ENCODE assay signal across 26 cellular contexts in genomic region chr19:51157265-51157664, GRCh38. TPM values are rescaled to one million over a fixed set of nuclear protein-coding genes. Genes with fewer than 3 reads are reported as not detected.
DNase-seq lines count a peak whose midpoint lies in the region; ATAC-seq and TF ChIP-seq lines count a peak whose summit lies in the region.
"Had no signal": no experiment of that assay in that cellular context is flagged by ENCODE, and none has a peak within 500 bp of the region (broad histone marks: within the 10 kb centered on the region; RNA-seq: fewer than 3 reads in every experiment).

No MANE protein-coding gene starts in this region.

- DNase-seq in activated T-cell treated with anti-CD3 and anti-CD28 coated beads, Interleukin-2, amount 50 U/mL, for 72 hours, result no peak
- DNase-seq in activated T-cell treated with anti-CD3 and anti-CD28 coated beads, Interleukin-2, amount 50 U/mL, for 4 hours, result no peak
- DNase-seq in retinal pigment epithelial cell (ENCODE audit: low read depth), result peak; percentile 21
- no peak for DNase-seq in NCI-H1092 (lab: John Stamatoyannopoulos, UW)
- DNase-seq: CD4-positive, CD25-positive, alpha-beta regulatory T cell; DMS153; DND-41; GM23248; H9; MG63; NCI-H2029; NCI-H446; NCI-H524 treated with DMSO at 0.1 percent for 48 hours; NCI-H774; PC-3; SJCRH30 had no signal

- H3K27ac ChIP-seq in ectodermal cell (ENCODE audit: insufficient read depth, low read depth, low read length, poor library complexity, severe bottlenecking), result peak overlapping the region; percentile 30
- H3K27ac ChIP-seq: BLaER1, GM23248, SJCRH30 had no signal

- H3K9me3 Mint-ChIP-seq in activated T-cell treated with anti-CD3 and anti-CD28 coated beads, Interleukin-2, amount 50 U/mL, for 72 hours, result no peaks in the 10 kb centered on the region
- no peaks in the 10 kb centered on the region for H3K9me3 Mint-ChIP-seq in activated T-cell treated with anti-CD3 and anti-CD28 coated beads, Interleukin-2, amount 50 U/mL, for 4 hours
- H3K9me3 Mint-ChIP-seq: CD4-positive, CD25-positive, alpha-beta regulatory T cell; H9 had no signal

- 0 out of 2 replicates have a peak overlapping the region, but pooled peaks have one; percentile 0 for H2AFZ ChIP-seq in Loucy (ENCODE audit: low read length)
- H2AFZ ChIP-seq: GM23248 had no signal

- H3K4me1 Mint-ChIP-seq in activated T-cell treated with anti-CD3 and anti-CD28 coated beads, Interleukin-2, amount 50 U/mL, for 72 hours (ENCODE audit: low read depth), result peaks cover 30% of the 10 kb centered on the region
- H3K4me1 Mint-ChIP-seq in activated T-cell treated with anti-CD3 and anti-CD28 coated beads, Interleukin-2, amount 50 U/mL, for 4 hours (ENCODE audit: low read depth), result peaks cover 6% of the 10 kb centered on the region
- H3K4me1 Mint-ChIP-seq: H9 had no signal

- H3K4me3 Mint-ChIP-seq in activated T-cell treated with anti-CD3 and anti-CD28 coated beads, Interleukin-2, amount 50 U/mL, for 72 hours, result no peak overlapping the region
- no peak overlapping the region for H3K4me3 Mint-ChIP-seq in activated T-cell treated with anti-CD3 and anti-CD28 coated beads, Interleukin-2, amount 50 U/mL, for 4 hours
- H3K4me3 Mint-ChIP-seq: CD4-positive, CD25-positive, alpha-beta regulatory T cell; H9 had no signal

- no peaks in the 10 kb centered on the region for H3K27me3 Mint-ChIP-seq in activated T-cell treated with anti-CD3 and anti-CD28 coated beads, Interleukin-2, amount 50 U/mL, for 72 hours (ENCODE audit: low read depth)
- peaks cover 8% of the 10 kb centered on the region for H3K27me3 Mint-ChIP-seq in activated T-cell treated with anti-CD3 and anti-CD28 coated beads, Interleukin-2, amount 50 U/mL, for 4 hours (ENCODE audit: low read depth)

- H3K36me3 ChIP-seq in Loucy (ENCODE audit: insufficient read depth, low read length), result no peaks in the 10 kb centered on the region
- H3K36me3 ChIP-seq in ectodermal cell (ENCODE audit: control insufficient read depth, insufficient read depth, low read length), result no peaks in the 10 kb centered on the region
- H3K36me3 ChIP-seq: BLaER1, MG63, SJCRH30 had no signal

- H3K36me3 Mint-ChIP-seq in activated T-cell treated with anti-CD3 and anti-CD28 coated beads, Interleukin-2, amount 50 U/mL, for 72 hours (ENCODE audit: insufficient read depth in 2 of 2), result no peaks in the 10 kb centered on the region
- no peaks in the 10 kb centered on the region for H3K36me3 Mint-ChIP-seq in activated T-cell treated with anti-CD3 and anti-CD28 coated beads, Interleukin-2, amount 50 U/mL, for 4 hours (ENCODE audit: insufficient read depth)
- H3K36me3 Mint-ChIP-seq: CD4-positive, CD25-positive, alpha-beta regulatory T cell had no signal

- WGBS in ectodermal cell, 2 experiments, result 70% methylated on average over 2 of the region's 2 CpGs

- H3K4me1 ChIP-seq in Loucy (ENCODE audit: insufficient read depth, low read length, poor library complexity, severe bottlenecking) (peaks cover under 1% of the 10 kb centered on the region), ectodermal cell (ENCODE audit: control insufficient read depth, insufficient read depth, low read length) (no peaks in the 10 kb centered on the region)
- H3K4me1 ChIP-seq: BLaER1, SJCRH30 had no signal

- no peak overlapping the region for H3K4me2 ChIP-seq in Loucy (ENCODE audit: low read depth, low read length, poor library complexity, severe bottlenecking)
- H3K4me2 ChIP-seq: BLaER1 had no signal

- peak; percentile 31 to 34 for ATAC-seq in activated T-cell treated with anti-CD3 and anti-CD28 coated beads, Interleukin-2, amount 50 U/mL, for 72 hours (replicated peaks in 1 of 2)
- no peak for ATAC-seq in activated T-cell treated with anti-CD3 and anti-CD28 coated beads, Interleukin-2, amount 50 U/mL, for 4 hours
- no peak for ATAC-seq in HG03025 (IDR thresholded peaks at IDR 0.05; ENCODE audit: low FRiP score, unreplicated experiment)
- ATAC-seq: K562, PC-3, Right ventricle myocardium inferior had no signal

- no peaks in the 10 kb centered on the region for H3K9me3 ChIP-seq in Loucy (ENCODE audit: insufficient read depth, low read depth, low read length)
- H3K9me3 ChIP-seq in ectodermal cell (ENCODE audit: control insufficient read depth, low read length), result no peaks in the 10 kb centered on the region
- H3K9me3 ChIP-seq: BLaER1, MG63, SJCRH30 had no signal

- TF ChIP-seq CTCF in Loucy (conservative IDR thresholded peaks at IDR 0.05; ENCODE audit: low read length), result no peak
- TF ChIP-seq CTCF in retinal pigment epithelial cell (conservative IDR thresholded peaks at IDR 0.05; ENCODE audit: low read depth, low read length), result no peak

- H4K20me1 ChIP-seq in Loucy (ENCODE audit: insufficient read depth, low read length, poor library complexity, severe bottlenecking), result no peaks in the 10 kb centered on the region
- H4K20me1 ChIP-seq: BLaER1 had no signal

- H3K4me3 ChIP-seq in Loucy (ENCODE audit: low read length, poor library complexity, severe bottlenecking), result no peak overlapping the region
- no peak overlapping the region for H3K4me3 ChIP-seq in ectodermal cell (ENCODE audit: insufficient read depth, low read depth, low read length)
- no peak overlapping the region for H3K4me3 ChIP-seq in retinal pigment epithelial cell (ENCODE audit: low read length)
- H3K4me3 ChIP-seq: BLaER1, GM23248, K562, MG63, SJCRH30 had no signal

- H3K27me3 ChIP-seq in Loucy (ENCODE audit: insufficient read depth, low read length, poor library complexity, severe bottlenecking), result no peaks in the 10 kb centered on the region
- H3K27me3 ChIP-seq in ectodermal cell (ENCODE audit: control insufficient read depth, insufficient read depth, low read length, poor library complexity, severe bottlenecking), result no peaks in the 10 kb centered on the region
- H3K27me3 ChIP-seq: BLaER1 had no signal

- H3K27ac Mint-ChIP-seq in activated T-cell treated with anti-CD3 and anti-CD28 coated beads, Interleukin-2, amount 50 U/mL, for 72 hours, result no peak overlapping the region
- H3K27ac Mint-ChIP-seq: H9 had no signal

- no peaks in the 10 kb centered on the region for H3K9me2 ChIP-seq in Loucy (replicated peaks; ENCODE audit: low read depth, low read length)

- H3F3A ChIP-seq in Loucy (ENCODE audit: low read depth), result no peaks in the 10 kb centered on the region

- H3K79me2 ChIP-seq in Loucy (ENCODE audit: insufficient read depth, low read length), result no peaks in the 10 kb centered on the region

- H3K9ac ChIP-seq in Loucy (ENCODE audit: low read depth, low read length, poor library complexity, severe bottlenecking), result no peak overlapping the region
- H3K9ac ChIP-seq: BLaER1, GM23248 had no signal

RNA-seq across cellular contexts. Expression of gene SIGLEC7, which starts 15.2 kb away (rescaled TPM):
- not detected for total RNA-seq in activated T-cell treated with anti-CD3 and anti-CD28 coated beads, Interleukin-2, amount 50 U/mL, for 72 hours
- total RNA-seq in activated T-cell treated with anti-CD3 and anti-CD28 coated beads, Interleukin-2, amount 50 U/mL, for 4 hours, result under 1 TPM in 1 of 3 donors, not detected in 2; 0.16 TPM
- polyA plus RNA-seq in ectodermal cell (2013, experiment 1 of 4), result not detected
- polyA plus RNA-seq in ectodermal cell (2013, experiment 2 of 4), result not detected
- polyA plus RNA-seq in ectodermal cell (2013, experiment 3 of 4), result not detected
- polyA plus RNA-seq in ectodermal cell (2013, experiment 4 of 4), result not detected
- total RNA-seq: CD4-positive, CD25-positive, alpha-beta regulatory T cell; GM23248; H9; HT1080; K562; LHCN-M2; PC-3; RPMI7951; SJCRH30 had no signal
- polyA plus RNA-seq: AG04450; CD4-positive, CD25-positive, alpha-beta regulatory T cell; GM23248 had no signal

RNA-seq across cellular contexts. Expression of gene SIGLEC9, which starts 32.6 kb away (rescaled TPM):
- 1 to 10 TPM in 1 of 2 donors, under 1 TPM in 1; 0.74 to 1.6 TPM for total RNA-seq in activated T-cell treated with anti-CD3 and anti-CD28 coated beads, Interleukin-2, amount 50 U/mL, for 72 hours
- under 1 TPM; 0.22 to 0.43 (median 0.37) TPM for total RNA-seq in activated T-cell treated with anti-CD3 and anti-CD28 coated beads, Interleukin-2, amount 50 U/mL, for 4 hours
- not detected for polyA plus RNA-seq in ectodermal cell (2013, experiment 1 of 4)
- not detected for polyA plus RNA-seq in ectodermal cell (2013, experiment 2 of 4)
- not detected for polyA plus RNA-seq in ectodermal cell (2013, experiment 3 of 4)
- polyA plus RNA-seq in ectodermal cell (2013, experiment 4 of 4), result not detected
- total RNA-seq: GM23248, H9, LHCN-M2, PC-3, RPMI7951, SJCRH30 had no signal
- polyA plus RNA-seq: AG04450, GM23248 had no signal

RNA-seq across cellular contexts. Expression of gene CTU1, which starts 49.1 kb away (rescaled TPM):
- 10 to 100 TPM; 10.7 to 11.9 TPM for total RNA-seq in activated T-cell treated with anti-CD3 and anti-CD28 coated beads, Interleukin-2, amount 50 U/mL, for 72 hours
- total RNA-seq in activated T-cell treated with anti-CD3 and anti-CD28 coated beads, Interleukin-2, amount 50 U/mL, for 4 hours, result 10 to 100 TPM; 24.1 to 29.3 (median 27.7) TPM
- polyA plus RNA-seq in ectodermal cell (2013, experiment 1 of 4), result 2.5 TPM
- polyA plus RNA-seq in ectodermal cell (2013, experiment 2 of 4), result 2.4 TPM
- 3.8 TPM for polyA plus RNA-seq in ectodermal cell (2013, experiment 3 of 4)
- 4.2 TPM for polyA plus RNA-seq in ectodermal cell (2013, experiment 4 of 4)

Comparison
In these comparisons a context has a peak if more than half of its experiments do, and no peak if none do; other contexts are left out.
1. ATAC-seq: peak in activated T-cell treated with anti-CD3 and anti-CD28 coated beads, Interleukin-2, amount 50 U/mL, for 72 hours (2 of 2); none in activated T-cell treated with anti-CD3 and anti-CD28 coated beads, Interleukin-2, amount 50 U/mL, for 4 hours (0 of 2) and HG03025 (single experiment).